8 cellular contexts compared by ENCODE assay signal in the genomic region with DNA sequence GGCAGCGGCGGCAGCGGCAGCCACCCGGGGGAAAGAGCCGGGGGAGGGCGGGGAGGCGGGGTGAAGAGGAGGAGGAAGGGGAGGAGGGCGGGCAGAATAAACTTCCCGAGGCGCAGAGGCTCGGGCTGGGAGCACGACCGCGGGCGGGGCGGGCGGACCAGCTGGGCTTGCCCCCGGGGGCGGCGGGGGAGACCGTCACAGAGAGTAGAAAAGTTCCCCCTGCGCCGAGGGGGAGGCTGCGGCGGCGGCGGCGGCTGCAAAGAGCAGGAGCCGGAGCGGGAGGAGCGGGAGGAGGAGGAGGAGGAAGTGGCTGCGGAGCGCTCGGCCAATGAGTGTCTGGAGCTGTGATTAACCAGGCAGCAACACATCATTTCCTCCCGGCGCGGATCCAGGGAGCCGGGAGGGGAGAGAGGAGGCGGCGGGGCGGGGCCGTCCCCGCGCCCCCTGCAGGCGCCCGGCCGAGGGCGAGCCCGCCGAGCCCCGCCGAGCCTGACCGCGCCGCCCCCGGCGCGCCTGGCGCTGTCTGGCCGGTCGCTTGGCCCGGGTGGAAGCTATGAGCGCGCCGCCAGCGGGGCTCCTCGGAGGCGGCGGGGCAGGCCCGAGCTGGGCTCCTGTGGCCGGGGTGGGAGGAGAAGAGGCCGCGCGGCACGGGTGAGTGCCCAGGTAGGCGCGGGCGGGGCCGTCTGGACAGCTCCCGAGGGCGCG. TPM values are rescaled to one million over a fixed set of nuclear protein-coding genes. Genes with fewer than 3 reads are reported as not detected.
DNase-seq lines count a peak whose midpoint lies in the region; ATAC-seq and TF ChIP-seq lines count a peak whose summit lies in the region.

Gene ACVR1 (minus strand): TSS at position 265 of the 705 bp plus-strand sequence. CDS start 76,837 bp downstream, outside the sequence.

- in situ Hi-C loops in astrocyte of the cerebellum (cut with HindIII; ENCODE audit: low sequenced_read_pairs), result loop anchor here (5.0 kb wide), 1 partner anchor 89 kb away; no protein-coding TSS in a partner anchor

- TF ChIP-seq POLR2A in uterus (IDR thresholded peaks at IDR 0.05), result peak; percentile 51 to 85

- ATAC-seq in GM18498 (IDR thresholded peaks at IDR 0.05; ENCODE audit: unreplicated experiment), result peak; percentile 89
- peak; percentile 79 for ATAC-seq in HG02938 (IDR thresholded peaks at IDR 0.05; ENCODE audit: unreplicated experiment)

- DNase-seq in NCI-H1930 (lab: John Stamatoyannopoulos, UW) (peak; percentile 93 to 95), T-helper 9 cell (peak; percentile 74), astrocyte of the cerebellum (ENCODE audit: low read depth) (peak; percentile 94), hepatic stellate cell (ENCODE audit: low spot score) (peak; percentile 88), putamen (ENCODE audit: low spot score) (peak; percentile 97), uterus (peak; percentile 95 to 97)

- no peaks in the 10 kb centered on the region for H3K9me3 ChIP-seq in uterus

- intact Hi-C loops in uterus (cut with DNase I; ENCODE audit: low total_unique reads), result no loop called here

- H3K4me1 ChIP-seq in uterus, result peaks cover 8 to 9% of the 10 kb centered on the region in 2 donors

- no peaks in the 10 kb centered on the region for H3K36me3 ChIP-seq in uterus

- H3K4me3 ChIP-seq in astrocyte of the cerebellum (ENCODE audit: low read depth, low read length), result peak within 1 kb of the TSS; percentile 61
- peak within 1 kb of the TSS; percentile 58 to 97 for H3K4me3 ChIP-seq in uterus

- TF ChIP-seq CTCF in astrocyte of the cerebellum (IDR thresholded peaks at IDR 0.05; ENCODE audit: low read depth, low read length, missing control alignments) (no peak), uterus (IDR thresholded peaks at IDR 0.05) (peak; percentile 16 to 79 (median 57))

- no peaks in the 10 kb centered on the region for H3K27me3 ChIP-seq in uterus

- H3K27ac ChIP-seq in uterus, result peak within 1 kb of the TSS; percentile 92 to 99

RNA-seq across cellular contexts. Expression of gene ACVR1, which starts in this region (rescaled TPM):
- 100 to 1,000 TPM in 1 of 4 donors, 10 to 100 TPM in 3; 30.3 to 398 (median 46.7) TPM for total RNA-seq in uterus

Comparison
In these comparisons a context has a peak if more than half of its experiments do, and no peak if none do; other contexts are left out.
1. Peak in every context shown above with its lines: DNase-seq, ATAC-seq, H3K4me3 ChIP-seq and H3K27ac ChIP-seq.